Comparison of ENCODE assay signal across 8 cellular contexts in genomic region chr17:35587074-35587961, GRCh38. TPM values are rescaled to one million over a fixed set of nuclear protein-coding genes. Genes with fewer than 3 reads are reported as not detected.
DNase-seq lines count a peak whose midpoint lies in the region; ATAC-seq, FAIRE-seq and TF ChIP-seq lines count a peak whose summit lies in the region.

AP2B1 (plus strand) TSS chr17:35587322; CDS start chr17:35594031, 6,709 bp downstream.

- peak within 1 kb of the TSS; percentile 99 for H3K9ac ChIP-seq in mammary epithelial cell (ENCODE audit: insufficient read depth, low read length)

- intact Hi-C loops in mammary epithelial cell (cut with micrococcal nuclease): loop anchor here (1.0 to 10.0 kb wide), 4 partner anchors 9 to 345 kb away; partner anchors contain the start of genes PEX12, SLFN5 and TAF15

- DNase-seq in NCI-H2227 (lab: John Stamatoyannopoulos, UW; ENCODE audit: unreplicated experiment): peak; percentile 95
- peak; percentile 94 for DNase-seq in WERI-Rb-1
- peak; percentile 96 for DNase-seq in mammary epithelial cell
- peak; percentile 93 for DNase-seq in iPS-NIHi11 (ENCODE audit: low spot score)
- DNase-seq in small intestine: peak; percentile 93

- H3K4me1 ChIP-seq in ACC112 (ENCODE audit: control insufficient read depth, insufficient read depth, low read length, unreplicated experiment): peaks cover 18% of the 10 kb centered on the region
- H3K4me1 ChIP-seq in mammary epithelial cell (ENCODE audit: insufficient read depth, low read length): peaks cover 7% of the 10 kb centered on the region
- peaks cover 0 to 2% of the 10 kb centered on the region in 2 donors for H3K4me1 ChIP-seq in small intestine (ENCODE audit: control insufficient read depth in 2 of 2, insufficient read depth in 1 of 2, low read depth in 1 of 2, low read length in 1 of 2)

- H3K79me2 ChIP-seq in ACC112 (ENCODE audit: control insufficient read depth, insufficient read depth, low read length, unreplicated experiment) (peaks cover 51% of the 10 kb centered on the region), mammary epithelial cell (ENCODE audit: insufficient read depth, low read length) (peaks cover 48% of the 10 kb centered on the region)

- dilution Hi-C loops in mammary epithelial cell (cut with HindIII; ENCODE audit: low sequenced_read_pairs): no loop called here

- 1% methylated on average over 36 of the region's 50 CpGs for WGBS in mammary epithelial cell (ENCODE audit: low coverage, missing lambda C conversion rate)
- WGBS in small intestine, 3 donors: 0 to 1% (median 0%) methylated on average over 49 to 50 of the region's 50 CpGs

- H3K36me3 ChIP-seq in ACC112 (ENCODE audit: insufficient read depth, low read length) (no peaks in the 10 kb centered on the region), WERI-Rb-1 (peaks cover 13% of the 10 kb centered on the region), mammary epithelial cell (ENCODE audit: insufficient read depth, low read length) (no peaks in the 10 kb centered on the region), small intestine (ENCODE audit: control insufficient read depth in 2 of 2, insufficient read depth in 2 of 2, low read length in 2 of 2) (no peaks in the 10 kb centered on the region)

- H2AFZ ChIP-seq in ACC112 (ENCODE audit: low read length, unreplicated experiment): peak within 1 kb of the TSS; percentile 83
- H2AFZ ChIP-seq in mammary epithelial cell (ENCODE audit: low read depth, low read length): peak within 1 kb of the TSS; percentile 95

- H3K27ac ChIP-seq in ACC112 (ENCODE audit: low read depth, low read length) (peak within 1 kb of the TSS; percentile 85), WERI-Rb-1 (peak within 1 kb of the TSS; percentile 88), mammary epithelial cell (ENCODE audit: insufficient read depth, low read depth, low read length) (peak within 1 kb of the TSS; percentile 89), small intestine (ENCODE audit: low read depth in 1 of 2, low read length in 1 of 2) (peak within 1 kb of the TSS; percentile 79 to 90)

- H3K9me3 ChIP-seq in WERI-Rb-1 (ENCODE audit: severe bottlenecking): no peaks in the 10 kb centered on the region
- H3K9me3 ChIP-seq in mammary epithelial cell (replicated peaks; ENCODE audit: insufficient read depth, low read length): no peaks in the 10 kb centered on the region
- H3K9me3 ChIP-seq in small intestine (ENCODE audit: control insufficient read depth, low read depth): no peaks in the 10 kb centered on the region

- TF ChIP-seq CTCF in WERI-Rb-1 (IDR thresholded peaks at IDR 0.05; ENCODE audit: low read depth, low read length) (no peak), mammary epithelial cell (conservative IDR thresholded peaks at IDR 0.05 in 1 of 2, IDR thresholded peaks at IDR 0.05 in 1 of 2; ENCODE audit: extremely low read depth in 1 of 2, insufficient read depth in 1 of 2, low read depth in 1 of 2, low read length in 2 of 2) (no peak)

- peak within 1 kb of the TSS; percentile 73 for H3K4me2 ChIP-seq in mammary epithelial cell (ENCODE audit: insufficient read depth, low read depth, low read length)

- FAIRE-seq in small intestine (lab: Jason Lieb, UNC): no peak

- H3K27me3 ChIP-seq in ACC112 (ENCODE audit: insufficient read depth, low read length) (no peaks in the 10 kb centered on the region), WERI-Rb-1 (ENCODE audit: insufficient read depth, low read depth, severe bottlenecking) (no peaks in the 10 kb centered on the region), mammary epithelial cell (ENCODE audit: insufficient read depth, low read length) (no peaks in the 10 kb centered on the region), small intestine (ENCODE audit: control insufficient read depth in 2 of 2, insufficient read depth in 2 of 2, low read length in 2 of 2) (no peaks in the 10 kb centered on the region)

- H3K4me3 ChIP-seq in ACC112 (ENCODE audit: low read depth, low read length) (peak within 1 kb of the TSS; percentile 87), WERI-Rb-1 (ENCODE audit: low read depth, low read length) (peak within 1 kb of the TSS; percentile 81), mammary epithelial cell (replicated peaks in 1 of 3; ENCODE audit: insufficient read depth in 1 of 3, low read depth in 2 of 3, low read length in 3 of 3) (peak within 1 kb of the TSS; percentile 38 to 89 (median 84)), small intestine (ENCODE audit: low read depth in 1 of 2, low read length in 2 of 2) (peak within 1 kb of the TSS; percentile 43 to 83)

- CTCF ChIA-PET in mammary epithelial cell (lab: Charles Lee; ENCODE audit: low non-redundant PET): interaction anchor here (0.7 kb wide), 1 partner anchor 31 kb away, joined by 4 read pairs; no protein-coding TSS in a partner anchor

- no peaks in the 10 kb centered on the region for H4K20me1 ChIP-seq in mammary epithelial cell (ENCODE audit: insufficient read depth, low read length)

- in situ Hi-C loops in mammary epithelial cell (cut with MboI; ENCODE audit: low sequenced_read_pairs in 2 of 2): no loop called here

- BruUV-seq in mammary epithelial cell (replicated peaks; lab: Mats Ljungman, UMichigan): TSS peak; percentile 65

- peak; percentile 70 for ATAC-seq in GM18868 (IDR thresholded peaks at IDR 0.05; ENCODE audit: unreplicated experiment)
- ATAC-seq in HG03135 (IDR thresholded peaks at IDR 0.05; ENCODE audit: unreplicated experiment): peak; percentile 77

RNA-seq across cellular contexts. Expression of gene AP2B1, which starts in this region (rescaled TPM):
- 100 to 1,000 TPM; 168 to 227 TPM for total RNA-seq in mammary epithelial cell
- polyA plus RNA-seq in mammary epithelial cell (166 TPM), small intestine (10 to 100 TPM; 28.9 to 59.1 (median 31.6) TPM)
- 295 TPM for polyA minus RNA-seq in mammary epithelial cell

Comparison
In these comparisons a context has a peak if more than half of its experiments do, and no peak if none do; other contexts are left out.
1. Peak in every context shown above with its lines: DNase-seq, ATAC-seq, H3K4me3 ChIP-seq and H3K27ac ChIP-seq.